1 cellular context compared by ENCODE assay signal in genomic region chr12:124881123-124881522, GRCh38.
TF ChIP-seq lines count a peak whose summit lies in the region.

No MANE protein-coding gene starts in this region.

TF ChIP-seq in HepG2, 621 proteins besides CTCF, POLR2A, EP300 and RAD21 (continued from another document and continues in another):
- TF ChIP-seq, protein P1, sequence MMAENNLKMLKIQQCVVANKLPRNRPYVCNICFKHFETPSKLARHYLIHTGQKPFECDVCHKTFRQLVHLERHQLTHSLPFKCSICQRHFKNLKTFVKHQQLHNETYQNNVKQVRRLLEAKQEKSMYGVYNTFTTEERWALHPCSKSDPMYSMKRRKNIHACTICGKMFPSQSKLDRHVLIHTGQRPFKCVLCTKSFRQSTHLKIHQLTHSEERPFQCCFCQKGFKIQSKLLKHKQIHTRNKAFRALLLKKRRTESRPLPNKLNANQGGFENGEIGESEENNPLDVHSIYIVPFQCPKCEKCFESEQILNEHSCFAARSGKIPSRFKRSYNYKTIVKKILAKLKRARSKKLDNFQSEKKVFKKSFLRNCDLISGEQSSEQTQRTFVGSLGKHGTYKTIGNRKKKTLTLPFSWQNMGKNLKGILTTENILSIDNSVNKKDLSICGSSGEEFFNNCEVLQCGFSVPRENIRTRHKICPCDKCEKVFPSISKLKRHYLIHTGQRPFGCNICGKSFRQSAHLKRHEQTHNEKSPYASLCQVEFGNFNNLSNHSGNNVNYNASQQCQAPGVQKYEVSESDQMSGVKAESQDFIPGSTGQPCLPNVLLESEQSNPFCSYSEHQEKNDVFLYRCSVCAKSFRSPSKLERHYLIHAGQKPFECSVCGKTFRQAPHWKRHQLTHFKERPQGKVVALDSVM (CRISPR knock-in tag; IDR thresholded peaks at IDR 0.05) = no peak; the same call in none of the 2 replicates
- TF ChIP-seq SRY (CRISPR knock-in tag; IDR thresholded peaks at IDR 0.05) (no peak), ZBTB2 (CRISPR knock-in tag; IDR thresholded peaks at IDR 0.05; ENCODE audit: low read depth) (no peak), ZFY (CRISPR knock-in tag; IDR thresholded peaks at IDR 0.05) (peak; percentile 56; the same call in 1 of the 2 replicates), RXRA (CRISPR knock-in tag; IDR thresholded peaks at IDR 0.05) (peak; percentile 60), CEBPG (CRISPR knock-in tag; IDR thresholded peaks at IDR 0.05) (peak; percentile 84), ZNF430 (CRISPR knock-in tag; IDR thresholded peaks at IDR 0.05) (peak; percentile 39; the same call in 1 of the 2 replicates), ZNF292 (CRISPR knock-in tag; IDR thresholded peaks at IDR 0.05; ENCODE audit: borderline replicate concordance, low read depth) (peak; percentile 65; the same call in 1 of the 2 replicates), GFI1 (CRISPR knock-in tag; IDR thresholded peaks at IDR 0.05; ENCODE audit: borderline replicate concordance) (0 out of 2 replicates have a peak, but pooled peaks have one; percentile 49), RXRB (CRISPR knock-in tag; IDR thresholded peaks at IDR 0.05; ENCODE audit: borderline replicate concordance) (peak; percentile 88), ZNF691 (CRISPR knock-in tag; IDR thresholded peaks at IDR 0.05; ENCODE audit: borderline replicate concordance, low read depth) (peak; percentile 64; the same call in 1 of the 2 replicates), FOXP1 (IDR thresholded peaks at IDR 0.05) (no peak), FOXP1 (CRISPR knock-in tag; IDR thresholded peaks at IDR 0.05) (peak; percentile 49; the same call in 1 of the 2 replicates), ELF3 (CRISPR knock-in tag; IDR thresholded peaks at IDR 0.05) (peak; percentile 97), GATAD2A (CRISPR knock-in tag; IDR thresholded peaks at IDR 0.05) (peak; percentile 81), ZNF766 (CRISPR knock-in tag; IDR thresholded peaks at IDR 0.05; ENCODE audit: borderline replicate concordance) (0 out of 2 replicates have a peak, but pooled peaks have one; percentile 40), ZNF772 (CRISPR knock-in tag; IDR thresholded peaks at IDR 0.05) (0 out of 2 replicates have a peak, but pooled peaks have one; percentile 16), SAP130 (CRISPR knock-in tag; IDR thresholded peaks at IDR 0.05; ENCODE audit: low read depth) (peak; percentile 79), IRF2 (CRISPR knock-in tag; IDR thresholded peaks at IDR 0.05) (peak; percentile 47; the same call in 1 of the 2 replicates), GABPB1 (CRISPR knock-in tag; IDR thresholded peaks at IDR 0.05) (peak; percentile 65), STAG1 (CRISPR knock-in tag; IDR thresholded peaks at IDR 0.05) (peak; percentile 14; the same call in 1 of the 2 replicates), REPIN1 (CRISPR knock-in tag; IDR thresholded peaks at IDR 0.05; ENCODE audit: borderline replicate concordance, low read depth) (peak; percentile 48; the same call in 1 of the 2 replicates), ZNF614 (CRISPR knock-in tag; IDR thresholded peaks at IDR 0.05; ENCODE audit: borderline replicate concordance) (peak; percentile 36; the same call in 1 of the 2 replicates), SSRP1 (CRISPR knock-in tag; IDR thresholded peaks at IDR 0.05) (no peak), PHF21A (CRISPR knock-in tag; IDR thresholded peaks at IDR 0.05) (0 out of 2 replicates have a peak, but pooled peaks have one; percentile 46), ZFP90 (CRISPR knock-in tag; IDR thresholded peaks at IDR 0.05; ENCODE audit: borderline replicate concordance) (peak; percentile 64; the same call in 1 of the 2 replicates), GABPA (IDR thresholded peaks at IDR 0.05; ENCODE audit: low read depth, low read length) (peak; percentile 40), GABPA (CRISPR knock-in tag; IDR thresholded peaks at IDR 0.05; ENCODE audit: low read depth) (peak; percentile 84), ZSCAN25 (CRISPR knock-in tag; IDR thresholded peaks at IDR 0.05) (0 out of 2 replicates have a peak, but pooled peaks have one; percentile 24), NFKB2 (CRISPR knock-in tag; IDR thresholded peaks at IDR 0.05; ENCODE audit: borderline replicate concordance) (peak; percentile 54; the same call in 1 of the 2 replicates), RFXAP (CRISPR knock-in tag; IDR thresholded peaks at IDR 0.05; ENCODE audit: borderline replicate concordance) (0 out of 2 replicates have a peak, but pooled peaks have one; percentile 41), PITX1 (CRISPR knock-in tag; IDR thresholded peaks at IDR 0.05) (peak; percentile 70), ZNF317 (CRISPR knock-in tag; IDR thresholded peaks at IDR 0.05) (peak; percentile 41; the same call in 1 of the 2 replicates), FOSL2 (CRISPR knock-in tag; IDR thresholded peaks at IDR 0.05) (peak; percentile 44; the same call in 1 of the 2 replicates), ZNF7 (CRISPR knock-in tag; IDR thresholded peaks at IDR 0.05) (no peak), HNRNPLL (IDR thresholded peaks at IDR 0.05; ENCODE audit: low read depth, low read length, poor library complexity, severe bottlenecking) (no peak), ZNF136 (CRISPR knock-in tag; IDR thresholded peaks at IDR 0.05; ENCODE audit: low read depth) (peak; percentile 63; the same call in 1 of the 2 replicates), THYN1 (CRISPR knock-in tag; IDR thresholded peaks at IDR 0.05; ENCODE audit: borderline replicate concordance, low read depth) (no peak), ZNF609 (CRISPR knock-in tag; IDR thresholded peaks at IDR 0.05; ENCODE audit: borderline replicate concordance) (peak; percentile 62; the same call in 1 of the 2 replicates), SIX1 (CRISPR knock-in tag; IDR thresholded peaks at IDR 0.05; ENCODE audit: borderline replicate concordance) (peak; percentile 83; the same call in 1 of the 2 replicates), POLR2AphosphoS5 (IDR thresholded peaks at IDR 0.05; ENCODE audit: low read depth, low read length) (peak; percentile 54), ZFP37 (CRISPR knock-in tag; IDR thresholded peaks at IDR 0.05; ENCODE audit: borderline replicate concordance) (0 out of 2 replicates have a peak, but pooled peaks have one; percentile 46)
- TF ChIP-seq, protein P2, sequence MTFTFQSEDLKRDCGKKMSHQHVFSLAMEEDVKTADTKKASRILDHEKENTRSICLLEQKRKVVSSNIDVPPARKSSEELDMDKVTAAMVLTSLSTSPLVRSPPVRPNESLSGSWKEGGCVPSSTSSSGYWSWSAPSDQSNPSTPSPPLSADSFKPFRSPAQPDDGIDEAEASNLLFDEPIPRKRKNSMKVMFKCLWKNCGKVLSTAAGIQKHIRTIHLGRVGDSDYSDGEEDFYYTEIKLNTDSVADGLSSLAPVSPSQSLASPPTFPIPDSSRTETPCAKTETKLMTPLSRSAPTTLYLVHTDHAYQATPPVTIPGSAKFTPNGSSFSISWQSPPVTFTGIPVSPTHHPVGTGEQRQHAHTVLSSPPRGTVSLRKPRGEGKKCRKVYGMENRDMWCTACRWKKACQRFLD (CRISPR knock-in tag; IDR thresholded peaks at IDR 0.05; ENCODE audit: borderline replicate concordance) = 0 out of 2 replicates have a peak, but pooled peaks have one; percentile 59
- TF ChIP-seq, protein P3, sequence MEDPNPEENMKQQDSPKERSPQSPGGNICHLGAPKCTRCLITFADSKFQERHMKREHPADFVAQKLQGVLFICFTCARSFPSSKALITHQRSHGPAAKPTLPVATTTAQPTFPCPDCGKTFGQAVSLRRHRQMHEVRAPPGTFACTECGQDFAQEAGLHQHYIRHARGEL (CRISPR knock-in tag; IDR thresholded peaks at IDR 0.05) = no peak
- TF ChIP-seq, protein P4, sequence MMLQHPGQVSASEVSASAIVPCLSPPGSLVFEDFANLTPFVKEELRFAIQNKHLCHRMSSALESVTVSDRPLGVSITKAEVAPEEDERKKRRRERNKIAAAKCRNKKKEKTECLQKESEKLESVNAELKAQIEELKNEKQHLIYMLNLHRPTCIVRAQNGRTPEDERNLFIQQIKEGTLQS (CRISPR knock-in tag; IDR thresholded peaks at IDR 0.05) = 0 out of 2 replicates have a peak, but pooled peaks have one; percentile 12
- TF ChIP-seq, protein P5, sequence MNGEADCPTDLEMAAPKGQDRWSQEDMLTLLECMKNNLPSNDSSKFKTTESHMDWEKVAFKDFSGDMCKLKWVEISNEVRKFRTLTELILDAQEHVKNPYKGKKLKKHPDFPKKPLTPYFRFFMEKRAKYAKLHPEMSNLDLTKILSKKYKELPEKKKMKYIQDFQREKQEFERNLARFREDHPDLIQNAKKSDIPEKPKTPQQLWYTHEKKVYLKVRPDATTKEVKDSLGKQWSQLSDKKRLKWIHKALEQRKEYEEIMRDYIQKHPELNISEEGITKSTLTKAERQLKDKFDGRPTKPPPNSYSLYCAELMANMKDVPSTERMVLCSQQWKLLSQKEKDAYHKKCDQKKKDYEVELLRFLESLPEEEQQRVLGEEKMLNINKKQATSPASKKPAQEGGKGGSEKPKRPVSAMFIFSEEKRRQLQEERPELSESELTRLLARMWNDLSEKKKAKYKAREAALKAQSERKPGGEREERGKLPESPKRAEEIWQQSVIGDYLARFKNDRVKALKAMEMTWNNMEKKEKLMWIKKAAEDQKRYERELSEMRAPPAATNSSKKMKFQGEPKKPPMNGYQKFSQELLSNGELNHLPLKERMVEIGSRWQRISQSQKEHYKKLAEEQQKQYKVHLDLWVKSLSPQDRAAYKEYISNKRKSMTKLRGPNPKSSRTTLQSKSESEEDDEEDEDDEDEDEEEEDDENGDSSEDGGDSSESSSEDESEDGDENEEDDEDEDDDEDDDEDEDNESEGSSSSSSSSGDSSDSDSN (CRISPR knock-in tag; IDR thresholded peaks at IDR 0.05) = peak; percentile 64
- TF ChIP-seq, protein P6, sequence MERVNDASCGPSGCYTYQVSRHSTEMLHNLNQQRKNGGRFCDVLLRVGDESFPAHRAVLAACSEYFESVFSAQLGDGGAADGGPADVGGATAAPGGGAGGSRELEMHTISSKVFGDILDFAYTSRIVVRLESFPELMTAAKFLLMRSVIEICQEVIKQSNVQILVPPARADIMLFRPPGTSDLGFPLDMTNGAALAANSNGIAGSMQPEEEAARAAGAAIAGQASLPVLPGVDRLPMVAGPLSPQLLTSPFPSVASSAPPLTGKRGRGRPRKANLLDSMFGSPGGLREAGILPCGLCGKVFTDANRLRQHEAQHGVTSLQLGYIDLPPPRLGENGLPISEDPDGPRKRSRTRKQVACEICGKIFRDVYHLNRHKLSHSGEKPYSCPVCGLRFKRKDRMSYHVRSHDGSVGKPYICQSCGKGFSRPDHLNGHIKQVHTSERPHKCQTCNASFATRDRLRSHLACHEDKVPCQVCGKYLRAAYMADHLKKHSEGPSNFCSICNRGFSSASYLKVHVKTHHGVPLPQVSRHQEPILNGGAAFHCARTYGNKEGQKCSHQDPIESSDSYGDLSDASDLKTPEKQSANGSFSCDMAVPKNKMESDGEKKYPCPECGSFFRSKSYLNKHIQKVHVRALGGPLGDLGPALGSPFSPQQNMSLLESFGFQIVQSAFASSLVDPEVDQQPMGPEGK (CRISPR knock-in tag; IDR thresholded peaks at IDR 0.05) = peak; percentile 68
- TF ChIP-seq, protein P7, sequence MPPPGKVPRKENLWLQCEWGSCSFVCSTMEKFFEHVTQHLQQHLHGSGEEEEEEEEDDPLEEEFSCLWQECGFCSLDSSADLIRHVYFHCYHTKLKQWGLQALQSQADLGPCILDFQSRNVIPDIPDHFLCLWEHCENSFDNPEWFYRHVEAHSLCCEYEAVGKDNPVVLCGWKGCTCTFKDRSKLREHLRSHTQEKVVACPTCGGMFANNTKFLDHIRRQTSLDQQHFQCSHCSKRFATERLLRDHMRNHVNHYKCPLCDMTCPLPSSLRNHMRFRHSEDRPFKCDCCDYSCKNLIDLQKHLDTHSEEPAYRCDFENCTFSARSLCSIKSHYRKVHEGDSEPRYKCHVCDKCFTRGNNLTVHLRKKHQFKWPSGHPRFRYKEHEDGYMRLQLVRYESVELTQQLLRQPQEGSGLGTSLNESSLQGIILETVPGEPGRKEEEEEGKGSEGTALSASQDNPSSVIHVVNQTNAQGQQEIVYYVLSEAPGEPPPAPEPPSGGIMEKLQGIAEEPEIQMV (CRISPR knock-in tag; IDR thresholded peaks at IDR 0.05; ENCODE audit: low read depth) = peak; percentile 60; the same call in 1 of the 2 replicates
